ENCODE assay signal across 1 cellular context in genomic region chr12:124082012-124082411, GRCh38.
TF ChIP-seq lines count a peak whose summit lies in the region.

No MANE protein-coding gene starts in this region.

TF ChIP-seq in GM23338, 12 proteins besides CTCF, POLR2A, EP300 and RAD21 (continued from another document):
- TF ChIP-seq ZNF462 (CRISPR knock-in tag; IDR thresholded peaks at IDR 0.05), result no peak
- TF ChIP-seq STAT1 (IDR thresholded peaks at IDR 0.05; ENCODE audit: unreplicated experiment), result no peak
- no peak for TF ChIP-seq NANOG (IDR thresholded peaks at IDR 0.05; ENCODE audit: borderline replicate concordance)
- no peak for TF ChIP-seq EZH2phosphoT487 (IDR thresholded peaks at IDR 0.05; ENCODE audit: unreplicated experiment)
- no peak for TF ChIP-seq CREB1 (CRISPR knock-in tag; IDR thresholded peaks at IDR 0.05; ENCODE audit: low read depth)
